Comparison of ENCODE assay signal across 11 cellular contexts in genomic region chr5:32017638-32018429, GRCh38.
DNase-seq lines count a peak whose midpoint lies in the region; ATAC-seq and TF ChIP-seq lines count a peak whose summit lies in the region.
"Had no signal": no experiment of that assay in that cellular context is flagged by ENCODE, and none has a peak within 500 bp of the region (broad histone marks: within the 10 kb centered on the region; RNA-seq: fewer than 3 reads in every experiment).

No MANE protein-coding gene starts in this region.

- in situ Hi-C loops in GM13976 (cut with MboI; ENCODE audit: low sequenced_read_pairs, unreplicated experiment) = no loop called here

- H3K9me3 Mint-ChIP-seq in GM23338 = no peaks in the 10 kb centered on the region
- no peaks in the 10 kb centered on the region for H3K9me3 Mint-ChIP-seq in activated T-helper 2 cell treated with anti-CD3 and anti-CD28 coated beads, Interferon-gamma antibody, Interleukin-2, Interleukin-4, amounts not matched to agents 10 μg/mL and 5 μg/mL and 100 μg/mL, durations not matched to agents 14 hours and 24 hours and 36 hours

- TF ChIP-seq EP300 in stomach (IDR thresholded peaks at IDR 0.05) = no peak

- H3K36me3 ChIP-seq in GM23338 (ENCODE audit: insufficient read depth) = no peaks in the 10 kb centered on the region
- H3K36me3 ChIP-seq in stomach = no peaks in the 10 kb centered on the region

- H3K9me3 ChIP-seq in right cardiac atrium (ENCODE audit: control insufficient read depth, low read length) = no peaks in the 10 kb centered on the region
- H3K9me3 ChIP-seq in stomach = no peaks in the 10 kb centered on the region

- H3K79me2 ChIP-seq in GM23338 (replicated peaks; ENCODE audit: insufficient read depth) = no peaks in the 10 kb centered on the region

- H3K27me3 ChIP-seq in GM23338 (ENCODE audit: insufficient read depth) (no peaks in the 10 kb centered on the region), right cardiac atrium (ENCODE audit: control insufficient read depth, insufficient read depth) (no peaks in the 10 kb centered on the region), stomach (no peaks in the 10 kb centered on the region)

- 50% methylated on average over 8 of the region's 8 CpGs for WGBS in right cardiac atrium
- 62 to 75% (median 71%) methylated on average over 8 of the region's 8 CpGs for WGBS in stomach, 5 donors

- peak overlapping the region; percentile 55; the same call in 1 of the 2 replicates for H3K27ac ChIP-seq in GM23338 (ENCODE audit: low read depth)
- peak overlapping the region; percentile 28 for H3K27ac ChIP-seq in right cardiac atrium (ENCODE audit: low read length)
- peak overlapping the region in 3 of 5 donors; percentile 31 to 47 (median 43) for H3K27ac ChIP-seq in stomach

- no peak overlapping the region for H3K4me3 Mint-ChIP-seq in GM23338
- H3K4me3 Mint-ChIP-seq in activated T-helper 2 cell treated with anti-CD3 and anti-CD28 coated beads, Interferon-gamma antibody, Interleukin-2, Interleukin-4, amounts not matched to agents 10 μg/mL and 5 μg/mL and 100 μg/mL, durations not matched to agents 14 hours and 24 hours and 36 hours (ENCODE audit: low read depth) = no peak overlapping the region

- H3K4me1 Mint-ChIP-seq in GM23338 = peaks cover 54% of the 10 kb centered on the region
- H3K4me1 Mint-ChIP-seq in activated T-helper 2 cell treated with anti-CD3 and anti-CD28 coated beads, Interferon-gamma antibody, Interleukin-2, Interleukin-4, amounts not matched to agents 10 μg/mL and 5 μg/mL and 100 μg/mL, durations not matched to agents 14 hours and 24 hours and 36 hours (ENCODE audit: low read depth) = peaks cover 21% of the 10 kb centered on the region

- DNase-seq in GM23338 (ENCODE audit: low spot score) = no peak
- peak; percentile 63 for DNase-seq in amniotic epithelial cell (ENCODE audit: low read depth)
- DNase-seq in right cardiac atrium = peak in 1 of 3 donors; percentile 55
- no peak for DNase-seq in stomach
- DNase-seq in GM13976 (ENCODE audit: low spot score) = no peak
- no peak for DNase-seq in activated naive CD4-positive, alpha-beta T cell treated with anti-CD3 and anti-CD28 coated beads, Interleukin-2, amount 50 U/mL, for 16 hours
- no peak for DNase-seq in activated T-helper 2 cell treated with anti-CD3 and anti-CD28 coated beads, Interferon-gamma antibody, Interleukin-2, Interleukin-4, amounts not matched to agents 10 μg/mL and 5 μg/mL and 100 μg/mL, durations not matched to agents 14 hours and 24 hours and 36 hours (ENCODE audit: low spot score)
- no peak for DNase-seq in NCI-H1694 treated with DMSO at 0.1 percent for 48 hours (lab: John Stamatoyannopoulos, UW)
- DNase-seq: DMS53, NCI-H510A had no signal

- H3K4me1 ChIP-seq in GM23338 (ENCODE audit: insufficient read depth) = peaks cover 49% of the 10 kb centered on the region
- H3K4me1 ChIP-seq in right cardiac atrium (ENCODE audit: control insufficient read depth, insufficient read depth, low read length) = peaks cover 8% of the 10 kb centered on the region
- peaks cover 0 to 21% (median 7%) of the 10 kb centered on the region in 4 donors for H3K4me1 ChIP-seq in stomach

- no peaks in the 10 kb centered on the region for H4K20me1 ChIP-seq in GM23338 (replicated peaks; ENCODE audit: insufficient read depth)

- peak overlapping the region; percentile 36; the same call in 1 of the 2 replicates for H3K4me2 ChIP-seq in GM23338

- H2AFZ ChIP-seq in GM23338 = peak overlapping the region; percentile 23; the same call in 1 of the 2 replicates

- no peaks in the 10 kb centered on the region for H3K36me3 Mint-ChIP-seq in GM23338 (ENCODE audit: low read depth)
- H3K36me3 Mint-ChIP-seq in activated T-helper 2 cell treated with anti-CD3 and anti-CD28 coated beads, Interferon-gamma antibody, Interleukin-2, Interleukin-4, amounts not matched to agents 10 μg/mL and 5 μg/mL and 100 μg/mL, durations not matched to agents 14 hours and 24 hours and 36 hours (ENCODE audit: low read depth) = no peaks in the 10 kb centered on the region

- no peak overlapping the region for H3K27ac Mint-ChIP-seq in GM23338
- no peak overlapping the region for H3K27ac Mint-ChIP-seq in activated T-helper 2 cell treated with anti-CD3 and anti-CD28 coated beads, Interferon-gamma antibody, Interleukin-2, Interleukin-4, amounts not matched to agents 10 μg/mL and 5 μg/mL and 100 μg/mL, durations not matched to agents 14 hours and 24 hours and 36 hours
- H3K27ac Mint-ChIP-seq: progenitor cell of endocrine pancreas had no signal

- ATAC-seq in GM23338 (peak; percentile 36), right cardiac atrium (peak; percentile 63 to 76)

- no peaks in the 10 kb centered on the region for H3K9me2 ChIP-seq in GM23338 (ENCODE audit: insufficient read depth)

- TF ChIP-seq POLR2A in stomach (IDR thresholded peaks at IDR 0.05) = no peak

- intact Hi-C loops in right cardiac atrium (cut with DNase I) (no loop called here), stomach (cut with DNase I; ENCODE audit: low total_unique reads) (no loop called here)
- intact Hi-C loops in activated T-helper 2 cell treated with anti-CD3 and anti-CD28 coated beads, Interferon-gamma antibody, Interleukin-2, Interleukin-4, amounts not matched to agents 10 μg/mL and 5 μg/mL and 100 μg/mL, durations not matched to agents 14 hours and 24 hours and 36 hours (cut with micrococcal nuclease) = no loop called here

- peaks cover 2% of the 10 kb centered on the region for H3K27me3 Mint-ChIP-seq in GM23338 (ENCODE audit: insufficient read depth, low read depth, poor library complexity)
- H3K27me3 Mint-ChIP-seq in activated T-helper 2 cell treated with anti-CD3 and anti-CD28 coated beads, Interferon-gamma antibody, Interleukin-2, Interleukin-4, amounts not matched to agents 10 μg/mL and 5 μg/mL and 100 μg/mL, durations not matched to agents 14 hours and 24 hours and 36 hours (ENCODE audit: low read depth) = no peaks in the 10 kb centered on the region

- no peaks in the 10 kb centered on the region; the same call in 1 of the 2 replicates for H3F3A ChIP-seq in GM23338 (replicated peaks; ENCODE audit: low read depth)

- H3K4me3 ChIP-seq in GM23338 (no peak overlapping the region), right cardiac atrium (ENCODE audit: low read length) (no peak overlapping the region), stomach (no peak overlapping the region)

- no peak for TF ChIP-seq CTCF in GM23338 (conservative IDR thresholded peaks at IDR 0.05; ENCODE audit: low read depth in 2 of 2)
- no peak for TF ChIP-seq CTCF in stomach (IDR thresholded peaks at IDR 0.05)
- no peak for TF ChIP-seq CTCF in GM13976 (IDR thresholded peaks at IDR 0.05; ENCODE audit: borderline replicate concordance, control extremely low read depth, extremely low read depth, insufficient read depth, missing control alignments)

TF ChIP-seq in GM23338, 12 proteins besides CTCF, POLR2A, EP300 and RAD21 (continues in another document):
- TF ChIP-seq, protein P1, sequence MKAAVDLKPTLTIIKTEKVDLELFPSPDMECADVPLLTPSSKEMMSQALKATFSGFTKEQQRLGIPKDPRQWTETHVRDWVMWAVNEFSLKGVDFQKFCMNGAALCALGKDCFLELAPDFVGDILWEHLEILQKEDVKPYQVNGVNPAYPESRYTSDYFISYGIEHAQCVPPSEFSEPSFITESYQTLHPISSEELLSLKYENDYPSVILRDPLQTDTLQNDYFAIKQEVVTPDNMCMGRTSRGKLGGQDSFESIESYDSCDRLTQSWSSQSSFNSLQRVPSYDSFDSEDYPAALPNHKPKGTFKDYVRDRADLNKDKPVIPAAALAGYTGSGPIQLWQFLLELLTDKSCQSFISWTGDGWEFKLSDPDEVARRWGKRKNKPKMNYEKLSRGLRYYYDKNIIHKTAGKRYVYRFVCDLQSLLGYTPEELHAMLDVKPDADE (IDR thresholded peaks at IDR 0.05) = no peak
- TF ChIP-seq EZH2phosphoT487 (IDR thresholded peaks at IDR 0.05; ENCODE audit: unreplicated experiment) (no peak), EZH2 (IDR thresholded peaks at IDR 0.05; ENCODE audit: low read depth, unreplicated experiment) (no peak), NANOG (IDR thresholded peaks at IDR 0.05; ENCODE audit: borderline replicate concordance) (no peak), CREB1 (CRISPR knock-in tag; IDR thresholded peaks at IDR 0.05; ENCODE audit: low read depth) (no peak), POLR2AphosphoS5 (IDR thresholded peaks at IDR 0.05; ENCODE audit: low read depth) (no peak), ZNF331 (CRISPR knock-in tag; IDR thresholded peaks at IDR 0.05; ENCODE audit: low read depth) (no peak), ZNF114 (CRISPR knock-in tag; IDR thresholded peaks at IDR 0.05) (no peak), JUNB (IDR thresholded peaks at IDR 0.05; ENCODE audit: unreplicated experiment) (no peak)
- TF ChIP-seq, protein P2, sequence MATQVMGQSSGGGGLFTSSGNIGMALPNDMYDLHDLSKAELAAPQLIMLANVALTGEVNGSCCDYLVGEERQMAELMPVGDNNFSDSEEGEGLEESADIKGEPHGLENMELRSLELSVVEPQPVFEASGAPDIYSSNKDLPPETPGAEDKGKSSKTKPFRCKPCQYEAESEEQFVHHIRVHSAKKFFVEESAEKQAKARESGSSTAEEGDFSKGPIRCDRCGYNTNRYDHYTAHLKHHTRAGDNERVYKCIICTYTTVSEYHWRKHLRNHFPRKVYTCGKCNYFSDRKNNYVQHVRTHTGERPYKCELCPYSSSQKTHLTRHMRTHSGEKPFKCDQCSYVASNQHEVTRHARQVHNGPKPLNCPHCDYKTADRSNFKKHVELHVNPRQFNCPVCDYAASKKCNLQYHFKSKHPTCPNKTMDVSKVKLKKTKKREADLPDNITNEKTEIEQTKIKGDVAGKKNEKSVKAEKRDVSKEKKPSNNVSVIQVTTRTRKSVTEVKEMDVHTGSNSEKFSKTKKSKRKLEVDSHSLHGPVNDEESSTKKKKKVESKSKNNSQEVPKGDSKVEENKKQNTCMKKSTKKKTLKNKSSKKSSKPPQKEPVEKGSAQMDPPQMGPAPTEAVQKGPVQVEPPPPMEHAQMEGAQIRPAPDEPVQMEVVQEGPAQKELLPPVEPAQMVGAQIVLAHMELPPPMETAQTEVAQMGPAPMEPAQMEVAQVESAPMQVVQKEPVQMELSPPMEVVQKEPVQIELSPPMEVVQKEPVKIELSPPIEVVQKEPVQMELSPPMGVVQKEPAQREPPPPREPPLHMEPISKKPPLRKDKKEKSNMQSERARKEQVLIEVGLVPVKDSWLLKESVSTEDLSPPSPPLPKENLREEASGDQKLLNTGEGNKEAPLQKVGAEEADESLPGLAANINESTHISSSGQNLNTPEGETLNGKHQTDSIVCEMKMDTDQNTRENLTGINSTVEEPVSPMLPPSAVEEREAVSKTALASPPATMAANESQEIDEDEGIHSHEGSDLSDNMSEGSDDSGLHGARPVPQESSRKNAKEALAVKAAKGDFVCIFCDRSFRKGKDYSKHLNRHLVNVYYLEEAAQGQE (IDR thresholded peaks at IDR 0.05; ENCODE audit: unreplicated experiment) = no peak
